ENCODE assay signal across 7 cellular contexts in the genomic region with DNA sequence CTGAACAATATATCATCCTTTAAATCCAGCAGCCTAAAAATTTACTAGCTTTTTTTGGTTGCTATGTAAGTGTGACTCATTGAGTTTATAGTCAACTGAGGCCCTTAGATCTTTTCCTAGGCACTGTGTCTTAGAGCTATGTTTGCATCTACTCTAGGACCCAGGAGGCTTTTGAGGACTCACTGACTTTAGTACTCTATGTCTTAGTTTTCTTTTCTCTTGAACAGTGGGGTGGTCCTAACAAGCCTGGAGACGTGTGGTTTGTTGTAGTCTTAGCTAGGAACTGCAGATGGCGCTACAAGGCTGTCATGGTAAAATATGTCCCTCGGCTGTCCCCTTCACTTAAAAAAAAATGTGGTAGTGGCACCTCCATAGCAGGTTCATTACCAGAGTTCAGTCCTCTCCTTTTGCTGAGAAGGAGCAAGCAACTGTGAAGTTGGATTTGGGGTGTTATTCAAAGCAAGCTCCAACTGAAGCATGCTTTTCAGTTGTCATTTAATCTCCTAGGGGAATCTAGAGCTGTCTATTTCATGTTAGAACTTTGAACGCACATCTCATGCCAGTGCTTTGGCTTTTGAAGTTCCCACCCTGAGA. TPM values are rescaled to one million over a fixed set of nuclear protein-coding genes. Genes with fewer than 3 reads are reported as not detected.
A peak's percentile ranks its signal among the peaks of the same experiment; 100 is the strongest.
DNase-seq lines count a peak whose midpoint lies in the region; ATAC-seq, FAIRE-seq and TF ChIP-seq lines count a peak whose summit lies in the region.

No MANE protein-coding gene starts in this region.

- peaks cover 33% of the 10 kb centered on the region for H3K27me3 Mint-ChIP-seq in activated CD4-positive, alpha-beta T cell treated with anti-CD3 and anti-CD28 coated beads, Interleukin-2, amount 10 ng/mL, durations not matched to agents 7 days and 5 days
- H3K27me3 Mint-ChIP-seq in natural killer cell (ENCODE audit: low read depth in 2 of 2): peaks cover 16 to 33% of the 10 kb centered on the region in 2 donors

- H3K27ac Mint-ChIP-seq in activated CD4-positive, alpha-beta T cell treated with anti-CD3 and anti-CD28 coated beads, Interleukin-2, amount 10 ng/mL, durations not matched to agents 7 days and 5 days: no peak overlapping the region
- no peak overlapping the region for H3K27ac Mint-ChIP-seq in natural killer cell

- no peak overlapping the region for H3K4me3 ChIP-seq in esophagus muscularis mucosa

- no peaks in the 10 kb centered on the region for H3K9me3 Mint-ChIP-seq in activated CD4-positive, alpha-beta T cell treated with anti-CD3 and anti-CD28 coated beads, Interleukin-2, amount 10 ng/mL, durations not matched to agents 7 days and 5 days
- H3K9me3 Mint-ChIP-seq in natural killer cell: no peaks in the 10 kb centered on the region

- 19% methylated on average over 4 of the region's 4 CpGs for WGBS in esophagus muscularis mucosa

- TF ChIP-seq CTCF in esophagus muscularis mucosa (IDR thresholded peaks at IDR 0.05): peak; percentile 71 to 83 (median 82)
- TF ChIP-seq CTCF in natural killer cell (IDR thresholded peaks at IDR 0.05): peak; percentile 69

- POLR2A ChIA-PET in activated CD4-positive, alpha-beta T cell treated with anti-CD3 and anti-CD28 coated beads, Interleukin-2, amount 10 ng/mL, durations not matched to agents 7 days and 5 days (lab: Charles Lee): interaction anchor here (0.6 kb wide), 1 partner anchor 36 kb away, joined by 3 read pairs; the partner anchor contains the start of gene TROAP

- peak; percentile 56 for ATAC-seq in HG03432 (IDR thresholded peaks at IDR 0.05; ENCODE audit: unreplicated experiment)
- ATAC-seq in natural killer cell: peak; percentile 90 to 98 (median 97)

- H3K4me1 ChIP-seq in esophagus muscularis mucosa: peaks cover 0 to 7% (median 4%) of the 10 kb centered on the region in 4 donors

- no peaks in the 10 kb centered on the region for H3K36me3 ChIP-seq in esophagus muscularis mucosa

- CTCF ChIA-PET in activated CD4-positive, alpha-beta T cell treated with anti-CD3 and anti-CD28 coated beads, Interleukin-2, amount 10 ng/mL, durations not matched to agents 7 days and 5 days (lab: Charles Lee): interaction anchor here (0.6 to 3.7 kb wide), 27 partner anchors 8 to 327 kb away, joined by 3 to 66 read pairs (median 4); partner anchors contain the start of genes C1QL4, DNAJC22 and SPATS2

- peaks cover 3% of the 10 kb centered on the region for H3K4me1 Mint-ChIP-seq in activated CD4-positive, alpha-beta T cell treated with anti-CD3 and anti-CD28 coated beads, Interleukin-2, amount 10 ng/mL, durations not matched to agents 7 days and 5 days
- H3K4me1 Mint-ChIP-seq in natural killer cell: peaks cover 7% of the 10 kb centered on the region in 2 donors

- TF ChIP-seq POLR2A in esophagus muscularis mucosa (IDR thresholded peaks at IDR 0.05; ENCODE audit: low read depth): no peak

- H3K27me3 ChIP-seq in esophagus muscularis mucosa: peaks cover 0 to 30% (median 2%) of the 10 kb centered on the region in 4 donors

- DNase-seq in NCI-H524 treated with DMSO at 0.1 percent for 48 hours (lab: John Stamatoyannopoulos, UW): peak; percentile 55
- peak; percentile 73 for DNase-seq in activated CD4-positive, alpha-beta T cell treated with anti-CD3 and anti-CD28 coated beads, Interleukin-2, amount 10 ng/mL, durations not matched to agents 7 days and 5 days
- peak; percentile 37 for DNase-seq in esophagus muscularis mucosa (ENCODE audit: extremely low spot score)
- peak; percentile 29 for DNase-seq in natural killer cell
- DNase-seq in 8988T: no peak

- no peak overlapping the region for H3K4me3 Mint-ChIP-seq in activated CD4-positive, alpha-beta T cell treated with anti-CD3 and anti-CD28 coated beads, Interleukin-2, amount 10 ng/mL, durations not matched to agents 7 days and 5 days
- no peak overlapping the region for H3K4me3 Mint-ChIP-seq in natural killer cell

- H3K36me3 Mint-ChIP-seq in activated CD4-positive, alpha-beta T cell treated with anti-CD3 and anti-CD28 coated beads, Interleukin-2, amount 10 ng/mL, durations not matched to agents 7 days and 5 days (ENCODE audit: low read depth): no peaks in the 10 kb centered on the region
- H3K36me3 Mint-ChIP-seq in natural killer cell: no peaks in the 10 kb centered on the region

- FAIRE-seq in G401.6 (lab: Jason Lieb, UNC): peak; percentile 94

- intact Hi-C loops in esophagus muscularis mucosa (cut with DNase I): loop anchor here (2.0 kb wide), 1 partner anchor 156 kb away; no protein-coding TSS in a partner anchor
- intact Hi-C loops in natural killer cell (cut with micrococcal nuclease): loop anchor here (1.0 kb wide), 2 partner anchors 156 to 222 kb away; no protein-coding TSS in a partner anchor

- no peak for TF ChIP-seq EP300 in esophagus muscularis mucosa (IDR thresholded peaks at IDR 0.05)

- H3K9me3 ChIP-seq in esophagus muscularis mucosa: no peaks in the 10 kb centered on the region

- H3K27ac ChIP-seq in esophagus muscularis mucosa (replicated peaks in 1 of 4): no peak overlapping the region

RNA-seq across cellular contexts. Expression of gene SPATS2, which starts 8.6 kb away (rescaled TPM):
- 10 to 100 TPM; 12.8 to 20.3 TPM for total RNA-seq in activated CD4-positive, alpha-beta T cell treated with anti-CD3 and anti-CD28 coated beads, Interleukin-2, amount 10 ng/mL, durations not matched to agents 7 days and 5 days
- total RNA-seq in esophagus muscularis mucosa (10 to 100 TPM in 3 of 4 donors, 1 to 10 TPM in 1; 9.5 to 16.6 (median 11.5) TPM), natural killer cell (10 to 100 TPM; 14.6 to 18.4 (median 15.4) TPM)

RNA-seq across cellular contexts. Expression of gene DNAJC22, which starts 12.0 kb away (rescaled TPM):
- total RNA-seq in activated CD4-positive, alpha-beta T cell treated with anti-CD3 and anti-CD28 coated beads, Interleukin-2, amount 10 ng/mL, durations not matched to agents 7 days and 5 days: not detected
- under 1 TPM in 3 of 4 donors, not detected in 1; 0.17 to 0.34 (median 0.26) TPM for total RNA-seq in esophagus muscularis mucosa
- total RNA-seq in natural killer cell: not detected

RNA-seq across cellular contexts. Expression of gene C1QL4, which starts 21.7 kb away (rescaled TPM):
- total RNA-seq in activated CD4-positive, alpha-beta T cell treated with anti-CD3 and anti-CD28 coated beads, Interleukin-2, amount 10 ng/mL, durations not matched to agents 7 days and 5 days: not detected
- total RNA-seq in esophagus muscularis mucosa (not detected), natural killer cell (not detected)

RNA-seq across cellular contexts. Expression of gene TROAP, which starts 35.6 kb away (rescaled TPM):
- 100 to 1,000 TPM; 111 to 115 TPM for total RNA-seq in activated CD4-positive, alpha-beta T cell treated with anti-CD3 and anti-CD28 coated beads, Interleukin-2, amount 10 ng/mL, durations not matched to agents 7 days and 5 days
- total RNA-seq in esophagus muscularis mucosa (under 1 TPM in 2 of 4 donors, not detected in 2; 0.26 to 0.80 TPM), natural killer cell (1 to 10 TPM in 2 of 3 donors, under 1 TPM in 1; 0.58 to 3.0 (median 2.2) TPM)
